Comparison of ENCODE assay signal across 14 cellular contexts in genomic region chr5:173941758-173942401, GRCh38. TPM values are rescaled to one million over a fixed set of nuclear protein-coding genes. Genes with fewer than 3 reads are reported as not detected.
DNase-seq lines count a peak whose midpoint lies in the region; ATAC-seq and TF ChIP-seq lines count a peak whose summit lies in the region.
"Had no signal": no experiment of that assay in that cellular context is flagged by ENCODE, and none has a peak within 500 bp of the region (broad histone marks: within the 10 kb centered on the region; RNA-seq: fewer than 3 reads in every experiment).

No MANE protein-coding gene starts in this region.

- H3K4me3 Mint-ChIP-seq in GM23338: peak overlapping the region; percentile 19; the same call in 1 of the 3 replicates
- no peak overlapping the region for H3K4me3 Mint-ChIP-seq in activated CD4-positive, alpha-beta memory T cell treated with anti-CD3 and anti-CD28 coated beads, Interleukin-2, amount 10 ng/mL, durations not matched to agents 7 days and 5 days
- H3K4me3 Mint-ChIP-seq: CD4-positive, alpha-beta T cell; stimulated activated naive CD8-positive, alpha-beta T cell treated with anti-CD3 and anti-CD28 coated beads, Interleukin-15, amount 100 ng/mL, for 72 hours had no signal

- H3K4me2 ChIP-seq in GM23338: peak overlapping the region; percentile 29

- WGBS in adrenal gland, 4 donors: 78 to 85% (median 79%) methylated on average over 9 of the region's 9 CpGs
- WGBS in psoas muscle, 3 donors: 63 to 71% (median 68%) methylated on average over 9 of the region's 9 CpGs
- 84 to 88% methylated on average over 9 of the region's 9 CpGs for WGBS in testis, 2 donors

- H4K20me1 ChIP-seq in GM23338 (replicated peaks; ENCODE audit: insufficient read depth): no peaks in the 10 kb centered on the region

- H3K27me3 ChIP-seq in GM23338 (ENCODE audit: insufficient read depth): no peaks in the 10 kb centered on the region
- no peaks in the 10 kb centered on the region for H3K27me3 ChIP-seq in adrenal gland
- H3K27me3 ChIP-seq in psoas muscle (ENCODE audit: insufficient read depth in 3 of 3, low read length in 2 of 3): no peaks in the 10 kb centered on the region
- H3K27me3 ChIP-seq in tibial artery: no peaks in the 10 kb centered on the region
- H3K27me3 ChIP-seq in testis: no peaks in the 10 kb centered on the region
- H3K27me3 ChIP-seq: gastroesophageal sphincter had no signal

- intact Hi-C loops in adrenal gland (cut with DNase I): no loop called here
- intact Hi-C loops in psoas muscle (cut with DNase I): no loop called here
- intact Hi-C loops in tibial artery (cut with DNase I; ENCODE audit: low total_unique reads): no loop called here
- intact Hi-C loops in testis (cut with DNase I; ENCODE audit: low total_unique reads): no loop called here

- H2AFZ ChIP-seq in GM23338: no peak overlapping the region

- H3K4me1 Mint-ChIP-seq in GM23338: peaks cover 53% of the 10 kb centered on the region
- no peaks in the 10 kb centered on the region for H3K4me1 Mint-ChIP-seq in activated CD4-positive, alpha-beta memory T cell treated with anti-CD3 and anti-CD28 coated beads, Interleukin-2, amount 10 ng/mL, durations not matched to agents 7 days and 5 days

- H3K4me3 ChIP-seq in GM23338 (peak overlapping the region; percentile 6; the same call in 1 of the 2 replicates), adrenal gland (no peak overlapping the region), psoas muscle (no peak overlapping the region), tibial artery (no peak overlapping the region), testis (no peak overlapping the region)
- H3K4me3 ChIP-seq: gastroesophageal sphincter had no signal

- H3K9me3 ChIP-seq in adrenal gland (replicated peaks in 1 of 3) (no peaks in the 10 kb centered on the region), psoas muscle (no peaks in the 10 kb centered on the region), tibial artery (no peaks in the 10 kb centered on the region), testis (no peaks in the 10 kb centered on the region)
- H3K9me3 ChIP-seq: gastroesophageal sphincter had no signal

- CTCF ChIA-PET in activated CD4-positive, alpha-beta memory T cell treated with anti-CD3 and anti-CD28 coated beads, Interleukin-2, amount 10 ng/mL, durations not matched to agents 7 days and 5 days (lab: Charles Lee): interaction anchor here (1.7 kb wide), 1 partner anchor 17 kb away, joined by 6 read pairs; no protein-coding TSS in a partner anchor

- H3K36me3 Mint-ChIP-seq in GM23338 (ENCODE audit: low read depth): peaks cover 2% of the 10 kb centered on the region; the same call in 1 of the 3 replicates
- H3K36me3 Mint-ChIP-seq in activated CD4-positive, alpha-beta memory T cell treated with anti-CD3 and anti-CD28 coated beads, Interleukin-2, amount 10 ng/mL, durations not matched to agents 7 days and 5 days (ENCODE audit: low read depth): no peaks in the 10 kb centered on the region

- TF ChIP-seq POLR2A in adrenal gland (IDR thresholded peaks at IDR 0.05) (no peak), testis (IDR thresholded peaks at IDR 0.05) (no peak)

- H3K9me3 Mint-ChIP-seq in GM23338: no peaks in the 10 kb centered on the region
- no peaks in the 10 kb centered on the region for H3K9me3 Mint-ChIP-seq in activated CD4-positive, alpha-beta memory T cell treated with anti-CD3 and anti-CD28 coated beads, Interleukin-2, amount 10 ng/mL, durations not matched to agents 7 days and 5 days
- H3K9me3 Mint-ChIP-seq: CD4-positive, alpha-beta T cell; stimulated activated naive CD8-positive, alpha-beta T cell treated with anti-CD3 and anti-CD28 coated beads, Interleukin-15, amount 100 ng/mL, for 72 hours had no signal

- H3K27ac ChIP-seq in GM23338 (ENCODE audit: low read depth) (peak overlapping the region; percentile 93), adrenal gland (peak overlapping the region; percentile 17 to 69 (median 36)), psoas muscle (peak overlapping the region; percentile 65), tibial artery (no peak overlapping the region), testis (peak overlapping the region in 1 of 2 donors; percentile 23)

- TF ChIP-seq CTCF in GM23338 (conservative IDR thresholded peaks at IDR 0.05; ENCODE audit: low read depth in 2 of 2) (no peak), adrenal gland (IDR thresholded peaks at IDR 0.05) (no peak), psoas muscle (IDR thresholded peaks at IDR 0.05) (no peak), tibial artery (IDR thresholded peaks at IDR 0.05) (no peak), testis (IDR thresholded peaks at IDR 0.05) (no peak)

- peak overlapping the region; percentile 91 for H3K27ac Mint-ChIP-seq in GM23338
- H3K27ac Mint-ChIP-seq in activated CD4-positive, alpha-beta memory T cell treated with anti-CD3 and anti-CD28 coated beads, Interleukin-2, amount 10 ng/mL, durations not matched to agents 7 days and 5 days: no peak overlapping the region
- H3K27ac Mint-ChIP-seq: CD4-positive, alpha-beta T cell had no signal

- peaks cover 1% of the 10 kb centered on the region for H3K27me3 Mint-ChIP-seq in GM23338 (ENCODE audit: insufficient read depth, low read depth, poor library complexity)
- H3K27me3 Mint-ChIP-seq in activated CD4-positive, alpha-beta memory T cell treated with anti-CD3 and anti-CD28 coated beads, Interleukin-2, amount 10 ng/mL, durations not matched to agents 7 days and 5 days: no peaks in the 10 kb centered on the region
- H3K27me3 Mint-ChIP-seq: CD4-positive, alpha-beta T cell; stimulated activated naive CD8-positive, alpha-beta T cell treated with anti-CD3 and anti-CD28 coated beads, Interleukin-15, amount 100 ng/mL, for 72 hours had no signal

- POLR2A ChIA-PET in activated CD4-positive, alpha-beta memory T cell treated with anti-CD3 and anti-CD28 coated beads, Interleukin-2, amount 10 ng/mL, durations not matched to agents 7 days and 5 days (lab: Charles Lee): no interaction called here

- DNase-seq in GM23338 (ENCODE audit: low spot score) (peak; percentile 84), adrenal gland (no peak), iPS-NIHi7 (ENCODE audit: extremely low spot score) (peak; percentile 18), psoas muscle (no peak), tibial artery (no peak), testis (no peak), T-helper 9 cell (no peak)
- DNase-seq in activated CD4-positive, alpha-beta memory T cell treated with anti-CD3 and anti-CD28 coated beads, Interleukin-2, amount 10 ng/mL, durations not matched to agents 7 days and 5 days: no peak
- DNase-seq: CD4-positive, alpha-beta T cell; stimulated activated naive CD8-positive, alpha-beta T cell treated with anti-CD3 and anti-CD28 coated beads, Interleukin-15, amount 100 ng/mL, for 72 hours; SW 1271 had no signal

- no peaks in the 10 kb centered on the region; the same call in 1 of the 2 replicates for H3K79me2 ChIP-seq in GM23338 (replicated peaks; ENCODE audit: insufficient read depth)

- no peaks in the 10 kb centered on the region for H3K36me3 ChIP-seq in GM23338 (ENCODE audit: insufficient read depth)
- H3K36me3 ChIP-seq in adrenal gland (replicated peaks in 1 of 2): peaks cover 0 to 34% of the 10 kb centered on the region in 2 donors
- peaks cover 6 to 22% of the 10 kb centered on the region in 2 donors for H3K36me3 ChIP-seq in psoas muscle (ENCODE audit: insufficient read depth in 1 of 2, low read depth in 1 of 2)
- H3K36me3 ChIP-seq in tibial artery: peaks cover 18 to 25% (median 18%) of the 10 kb centered on the region in 3 donors
- H3K36me3 ChIP-seq in testis (ENCODE audit: low read depth, missing control alignments): no peaks in the 10 kb centered on the region

- H3K4me1 ChIP-seq in GM23338 (ENCODE audit: insufficient read depth) (peaks cover 51% of the 10 kb centered on the region), adrenal gland (replicated peaks in 1 of 2) (peaks cover 23 to 71% of the 10 kb centered on the region in 2 donors), psoas muscle (peaks cover 64% of the 10 kb centered on the region), tibial artery (peaks cover 0 to 10% (median 2%) of the 10 kb centered on the region in 4 donors), testis (peaks cover 24% of the 10 kb centered on the region)

- no peaks in the 10 kb centered on the region for H3F3A ChIP-seq in GM23338 (replicated peaks; ENCODE audit: low read depth)

- ATAC-seq in GM23338 (peak; percentile 93), psoas muscle (peak; percentile 5 to 26 (median 14))
- ATAC-seq: gastroesophageal sphincter; stimulated activated naive CD8-positive, alpha-beta T cell treated with anti-CD3 and anti-CD28 coated beads, Interleukin-15, amount 100 ng/mL, for 72 hours had no signal

- no peaks in the 10 kb centered on the region for H3K9me2 ChIP-seq in GM23338 (ENCODE audit: insufficient read depth)

TF ChIP-seq in GM23338, 12 proteins besides CTCF, POLR2A, EP300 and RAD21 (continues in another document):
- TF ChIP-seq ZNF331 (CRISPR knock-in tag; IDR thresholded peaks at IDR 0.05; ENCODE audit: low read depth) (no peak), JUNB (IDR thresholded peaks at IDR 0.05; ENCODE audit: unreplicated experiment) (no peak), POLR2AphosphoS5 (IDR thresholded peaks at IDR 0.05; ENCODE audit: low read depth) (no peak), EZH2 (IDR thresholded peaks at IDR 0.05; ENCODE audit: low read depth, unreplicated experiment) (no peak), EZH2phosphoT487 (IDR thresholded peaks at IDR 0.05; ENCODE audit: unreplicated experiment) (no peak)

RNA-seq across cellular contexts. Expression of gene C5orf47, which starts 47.1 kb away (rescaled TPM):
- 0.63 and 1.0 TPM in 2 replicates for total RNA-seq in GM23338 (2014; rRNA removed; shearing (Covaris generic))
- polyA plus RNA-seq in GM23338 (2016; fragmentation: Nextera tagmentation; extraction: Ambion mirVana) (0.50 and 1.1 TPM in 2 replicates), adrenal gland (under 1 TPM; 0.13 to 0.16 (median 0.16) TPM), psoas muscle (under 1 TPM; 0.01 to 0.49 (median 0.14) TPM), testis (ENCODE audit: insufficient read depth, low read depth, low replicate concordance) (29.0 TPM)
- total RNA-seq in adrenal gland (under 1 TPM in 3 of 8 donors, not detected in 5; 0.08 to 0.25 (median 0.11) TPM), psoas muscle (under 1 TPM in 2 of 4 donors, not detected in 2; 0.11 to 0.17 TPM), testis (10 to 100 TPM; 26.0 to 43.5 TPM)
- total RNA-seq in activated CD4-positive, alpha-beta memory T cell treated with anti-CD3 and anti-CD28 coated beads, Interleukin-2, amount 10 ng/mL, durations not matched to agents 7 days and 5 days: not detected
- total RNA-seq: CD4-positive, alpha-beta T cell; dermis microvascular lymphatic vessel endothelial cell; gastroesophageal sphincter; mesenteric fat pad had no signal

RNA-seq across cellular contexts. Expression of gene CPEB4, which starts 53.7 kb away (rescaled TPM):
- total RNA-seq in GM23338 (2014; rRNA removed; shearing (Covaris generic)): 7.3 and 10.2 TPM in 2 replicates
- 4.7 and 5.9 TPM in 2 replicates for polyA plus RNA-seq in GM23338 (2016; fragmentation: Nextera tagmentation; extraction: Ambion mirVana)
- 100 to 1,000 TPM; 107 to 381 (median 155) TPM for total RNA-seq in adrenal gland
- polyA plus RNA-seq in adrenal gland: 10 to 100 TPM; 34.4 to 60.2 (median 42.9) TPM
- 100 to 1,000 TPM in 3 of 4 donors, 10 to 100 TPM in 1; 95.0 to 262 (median 225) TPM for total RNA-seq in psoas muscle
- 10 to 100 TPM; 30.4 to 86.4 (median 33.1) TPM for polyA plus RNA-seq in psoas muscle
- 10 to 100 TPM; 17.3 to 19.5 TPM for total RNA-seq in activated CD4-positive, alpha-beta memory T cell treated with anti-CD3 and anti-CD28 coated beads, Interleukin-2, amount 10 ng/mL, durations not matched to agents 7 days and 5 days
- 10 to 100 TPM; 52.9 to 64.4 TPM for total RNA-seq in testis
- 29.4 TPM for polyA plus RNA-seq in testis (ENCODE audit: insufficient read depth, low read depth, low replicate concordance)

Comparison
In these comparisons a context has a peak if more than half of its experiments do, and no peak if none do; other contexts are left out.
1. DNase-seq: peak in GM23338 (single experiment) and iPS-NIHi7 (single experiment); none in adrenal gland (0 of 7), psoas muscle (0 of 2), activated CD4-positive, alpha-beta memory T cell treated with anti-CD3 and anti-CD28 coated beads, Interleukin-2, amount 10 ng/mL, durations not matched to agents 7 days and 5 days (single experiment), tibial artery (0 of 2), testis (single experiment) and T-helper 9 cell (single experiment).
2. H3K27ac ChIP-seq: peak in GM23338 (single experiment), adrenal gland (5 of 5) and psoas muscle (single experiment); none in tibial artery (0 of 2).
3. RNA of gene C5orf47, which starts 47.1 kb away (total RNA-seq): 26.0 to 43.5 TPM in testis; 0.63 to 1.0 TPM in GM23338, 0.11 to 0.17 TPM in psoas muscle, 0.08 to 0.25 TPM in adrenal gland and not detected in activated CD4-positive, alpha-beta memory T cell treated with anti-CD3 and anti-CD28 coated beads, Interleukin-2, amount 10 ng/mL, durations not matched to agents 7 days and 5 days; every median in the first group is over 10 times any median in the second.